19 cellular contexts compared by ENCODE assay signal in genomic region chr7:73387221-73387828, GRCh38. TPM values are rescaled to one million over a fixed set of nuclear protein-coding genes. Genes with fewer than 3 reads are reported as not detected.
DNase-seq lines count a peak whose midpoint lies in the region; FAIRE-seq and TF ChIP-seq lines count a peak whose summit lies in the region.
"Had no signal": no experiment of that assay in that cellular context is flagged by ENCODE, and none has a peak within 500 bp of the region (broad histone marks: within the 10 kb centered on the region; RNA-seq: fewer than 3 reads in every experiment).

No MANE protein-coding gene starts in this region.

- no peak overlapping the region for H3K9ac ChIP-seq in adipocyte (ENCODE audit: low read length)
- H3K9ac ChIP-seq: BLaER1 treated with 17β-estradiol and CSF1 and Interleukin-3, amounts not matched to agents 10 nM and 100 nM had no signal

- H4K20me1 ChIP-seq in OCI-LY7 (ENCODE audit: insufficient read depth, low read length), result no peaks in the 10 kb centered on the region
- H4K20me1 ChIP-seq: BLaER1 treated with 17β-estradiol and CSF1 and Interleukin-3, amounts not matched to agents 10 nM and 100 nM had no signal

- no peaks in the 10 kb centered on the region for H3K27me3 ChIP-seq in adipocyte (replicated peaks; ENCODE audit: control insufficient read depth, insufficient read depth, low read length)
- H3K27me3 ChIP-seq: BLaER1 treated with 17β-estradiol and CSF1 and Interleukin-3, amounts not matched to agents 10 nM and 100 nM had no signal

- H3K9me3 ChIP-seq in adipocyte (ENCODE audit: control insufficient read depth, low read length) (peaks cover 47% of the 10 kb centered on the region), OCI-LY7 (ENCODE audit: low read length) (peaks cover 6% of the 10 kb centered on the region; the same call in 1 of the 2 replicates)

- TF ChIP-seq CTCF in OCI-LY7 (conservative IDR thresholded peaks at IDR 0.05; ENCODE audit: low read length), result no peak
- no peak for TF ChIP-seq CTCF in D721Med (IDR thresholded peaks at IDR 0.05; ENCODE audit: insufficient read depth, missing control alignments)

- no peak overlapping the region for H2AFZ ChIP-seq in OCI-LY7 (ENCODE audit: low read length)
- H2AFZ ChIP-seq: GM23338 had no signal

- no TSS peak for BruUV-seq in OCI-LY7 (replicated peaks; lab: Mats Ljungman, UMichigan)

- H3K27ac ChIP-seq in OCI-LY7 (ENCODE audit: low read depth, low read length, poor library complexity, severe bottlenecking), result no peak overlapping the region
- H3K27ac ChIP-seq: 22Rv1; BLaER1 treated with 17β-estradiol and CSF1 and Interleukin-3, amounts not matched to agents 10 nM and 100 nM had no signal

- DNase-seq in DMS53 (lab: John Stamatoyannopoulos, UW), result peak; percentile 33
- no peak for DNase-seq in DMS53 treated with DMSO at 0.1 percent for 48 hours (lab: John Stamatoyannopoulos, UW; ENCODE audit: unreplicated experiment)
- no peak for DNase-seq in adipocyte (ENCODE audit: low read depth)
- peak; percentile 15 for DNase-seq in dermis blood vessel endothelial cell
- no peak for DNase-seq in stimulated activated CD4-positive, alpha-beta T cell treated with anti-CD3 and anti-CD28 coated beads, Interleukin-1b, Interleukin-23, amount 100 ng/mL, for 48 hours
- no peak for DNase-seq in OCI-LY7 (ENCODE audit: low spot score)
- no peak for DNase-seq in D721Med (ENCODE audit: insufficient read length, low spot score)
- DNase-seq: AML-193; CD4-positive, CD25-positive, alpha-beta regulatory T cell; DMS 273 treated with DMSO at 0.1 percent for 48 hours; DMS79 treated with DMSO at 0.1 percent for 48 hours; EL; H7 had no signal

- no peak overlapping the region for H3K4me2 ChIP-seq in OCI-LY7 (ENCODE audit: low read length)
- H3K4me2 ChIP-seq: BLaER1 treated with 17β-estradiol and CSF1 and Interleukin-3, amounts not matched to agents 10 nM and 100 nM; GM23338 had no signal

- H3K4me3 ChIP-seq in adipocyte (ENCODE audit: low read length) (peak overlapping the region; percentile 8), OCI-LY7 (ENCODE audit: low read depth, low read length, poor library complexity, severe bottlenecking) (no peak overlapping the region)
- H3K4me3 ChIP-seq: BLaER1 treated with 17β-estradiol and CSF1 and Interleukin-3, amounts not matched to agents 10 nM and 100 nM; GM23338 had no signal

- H3K4me1 ChIP-seq in adipocyte (ENCODE audit: control insufficient read depth, insufficient read depth, low read length), result no peaks in the 10 kb centered on the region
- H3K4me1 ChIP-seq in OCI-LY7 (ENCODE audit: insufficient read depth, low read length, poor library complexity, severe bottlenecking), result no peaks in the 10 kb centered on the region

- H3K36me3 ChIP-seq in adipocyte (ENCODE audit: control insufficient read depth, insufficient read depth, low read length, severe bottlenecking) (no peaks in the 10 kb centered on the region), OCI-LY7 (ENCODE audit: insufficient read depth, low read length) (no peaks in the 10 kb centered on the region)

- CTCF ChIA-PET in OCI-LY7 (lab: Charles Lee; ENCODE audit: unreplicated experiment), result no interaction called here

- intact Hi-C loops in OCI-LY7 (cut with micrococcal nuclease; ENCODE audit: unreplicated experiment), result no loop called here

- no peak for FAIRE-seq in D721Med (lab: Jason Lieb, UNC)
- FAIRE-seq: G401.6, GM12892, HTR-8/SVneo had no signal

- POLR2A ChIA-PET in OCI-LY7 (lab: Charles Lee), result no interaction called here

- no peaks in the 10 kb centered on the region for H3K79me2 ChIP-seq in OCI-LY7 (ENCODE audit: insufficient read depth, low read depth, low read length)

- no peaks in the 10 kb centered on the region for H3K9me2 ChIP-seq in OCI-LY7 (ENCODE audit: insufficient read depth, low read length)

RNA-seq across cellular contexts. Expression of gene FZD9, which starts 46.3 kb away (rescaled TPM):
- total RNA-seq in dermis blood vessel endothelial cell (4.4 and 6.5 TPM in 2 replicates), OCI-LY7 (2022) (not detected in 2 replicates)
- not detected in 2 replicates for total RNA-seq in OCI-LY7 (2014; rRNA removed; shearing (Covaris generic))
- total RNA-seq: CD4-positive, CD25-positive, alpha-beta regulatory T cell had no signal

RNA-seq across cellular contexts. Expression of gene FKBP6, which starts 59.4 kb away (rescaled TPM):
- total RNA-seq in dermis blood vessel endothelial cell (not detected in 2 replicates), OCI-LY7 (2022) (not detected in 2 replicates)
- total RNA-seq in OCI-LY7 (2014; rRNA removed; shearing (Covaris generic)), result not detected in 2 replicates
- total RNA-seq: CD4-positive, CD25-positive, alpha-beta regulatory T cell; GM23338 had no signal

RNA-seq across cellular contexts. Expression of gene TRIM50, which starts 59.4 kb away (rescaled TPM):
- under 0.01 TPM in 1 of 2 replicates, not detected in the other for total RNA-seq in dermis blood vessel endothelial cell
- total RNA-seq in OCI-LY7 (2014; rRNA removed; shearing (Covaris generic)), result not detected in 2 replicates
- total RNA-seq in OCI-LY7 (2022), result 0.40 TPM in 1 of 2 replicates, not detected in the other
- total RNA-seq: CD4-positive, CD25-positive, alpha-beta regulatory T cell; H7 had no signal

Comparison
In these comparisons a context has a peak if more than half of its experiments do, and no peak if none do; other contexts are left out.
1. DNase-seq: peak in DMS53 (single experiment) and dermis blood vessel endothelial cell (single experiment); none in DMS53 treated with DMSO at 0.1 percent for 48 hours (single experiment), adipocyte (single experiment), stimulated activated CD4-positive, alpha-beta T cell treated with anti-CD3 and anti-CD28 coated beads, Interleukin-1b, Interleukin-23, amount 100 ng/mL, for 48 hours (single experiment), OCI-LY7 (single experiment) and D721Med (single experiment).